ENCODE assay signal across 9 cellular contexts in the genomic region with DNA sequence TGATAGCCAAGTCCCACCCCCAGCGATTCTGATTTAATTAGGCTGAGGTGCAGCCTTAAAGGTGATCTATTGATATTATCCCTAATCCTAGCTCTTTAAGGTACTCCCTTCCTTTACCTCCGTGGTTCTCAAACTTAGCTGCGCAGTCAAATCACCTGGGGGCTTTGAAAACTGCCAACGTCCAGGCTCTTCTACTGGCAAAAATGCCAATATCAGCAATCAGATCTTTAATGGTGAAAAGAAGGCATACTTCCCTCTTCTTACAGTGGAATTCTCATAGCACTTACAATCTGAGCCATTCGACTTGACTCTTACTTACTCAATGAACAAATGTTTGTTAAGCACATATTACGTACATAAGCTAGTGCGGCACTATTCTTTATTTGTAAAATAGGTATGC. TPM values are rescaled to one million over a fixed set of nuclear protein-coding genes. Genes with fewer than 3 reads are reported as not detected.
A peak's percentile ranks its signal among the peaks of the same experiment; 100 is the strongest.
DNase-seq lines count a peak whose midpoint lies in the region; ATAC-seq, FAIRE-seq and TF ChIP-seq lines count a peak whose summit lies in the region.
"Had no signal": no experiment of that assay in that cellular context is flagged by ENCODE, and none has a peak within 500 bp of the region (broad histone marks: within the 10 kb centered on the region; RNA-seq: fewer than 3 reads in every experiment).

No MANE protein-coding gene starts in this region.

- H3K27me3 ChIP-seq in subcutaneous abdominal adipose tissue (ENCODE audit: control insufficient read depth in 5 of 5, insufficient read depth in 4 of 5, low read length in 5 of 5): peaks cover 0 to 4% (median 0%) of the 10 kb centered on the region in 5 donors

- H3K9ac ChIP-seq in kidney (ENCODE audit: low read length in 2 of 2) (peak overlapping the region; percentile 42 to 44), subcutaneous abdominal adipose tissue (ENCODE audit: low read length in 5 of 5) (peak overlapping the region in 3 of 5 donors; percentile 86 to 89 (median 88))

- H3K36me3 Mint-ChIP-seq in activated CD4-positive, alpha-beta T cell treated with anti-CD3 and anti-CD28 coated beads for 36 hours (ENCODE audit: low read depth): no peaks in the 10 kb centered on the region
- no peaks in the 10 kb centered on the region for H3K36me3 Mint-ChIP-seq in activated T-helper 1 cell treated with anti-CD3 and anti-CD28 coated beads, Interleukin-12 subunit alpha, Interleukin-12 subunit beta, Interleukin-2, Interleukin-4 antibody, amounts not matched to agents 30 ng/mL and 10 ng/mL and 1 ng/mL, durations not matched to agents 14 hours and 24 hours and 36 hours (ENCODE audit: low read depth)

- H3K9me3 ChIP-seq in kidney (ENCODE audit: control insufficient read depth in 1 of 2, low read length in 2 of 2) (no peaks in the 10 kb centered on the region), subcutaneous abdominal adipose tissue (ENCODE audit: control insufficient read depth in 5 of 5, low read length in 5 of 5) (no peaks in the 10 kb centered on the region)

- POLR2A ChIA-PET in activated CD4-positive, alpha-beta T cell treated with anti-CD3 and anti-CD28 coated beads for 36 hours (lab: Charles Lee): no interaction called here

- CTCF ChIA-PET in activated CD4-positive, alpha-beta T cell treated with anti-CD3 and anti-CD28 coated beads for 36 hours (lab: Charles Lee): interaction anchor here (0.6 to 2.5 kb wide), 7 partner anchors 13 to 140 kb away, joined by 3 to 15 read pairs (median 4); no protein-coding TSS in a partner anchor

- H3K36me3 ChIP-seq in kidney (ENCODE audit: control insufficient read depth in 1 of 2, insufficient read depth in 2 of 2, low read length in 2 of 2) (no peaks in the 10 kb centered on the region), subcutaneous abdominal adipose tissue (ENCODE audit: control insufficient read depth in 5 of 5, insufficient read depth in 5 of 5, low read length in 5 of 5) (no peaks in the 10 kb centered on the region)

- TF ChIP-seq CTCF in kidney (IDR thresholded peaks at IDR 0.05; ENCODE audit: borderline replicate concordance, extremely low read depth, insufficient read depth): no peak

- H3K4me1 ChIP-seq in kidney (ENCODE audit: control insufficient read depth in 1 of 2, insufficient read depth in 1 of 2, low read depth in 1 of 2, low read length in 2 of 2) (peaks cover 0 to 21% of the 10 kb centered on the region in 2 donors), subcutaneous abdominal adipose tissue (ENCODE audit: control insufficient read depth in 5 of 5, insufficient read depth in 5 of 5, low read length in 5 of 5) (peaks cover 4 to 16% (median 15%) of the 10 kb centered on the region in 5 donors)

- peak overlapping the region; percentile 85 for H3K4me3 Mint-ChIP-seq in activated CD4-positive, alpha-beta T cell treated with anti-CD3 and anti-CD28 coated beads for 36 hours
- peak overlapping the region; percentile 44 for H3K4me3 Mint-ChIP-seq in activated T-helper 1 cell treated with anti-CD3 and anti-CD28 coated beads, Interleukin-12 subunit alpha, Interleukin-12 subunit beta, Interleukin-2, Interleukin-4 antibody, amounts not matched to agents 30 ng/mL and 10 ng/mL and 1 ng/mL, durations not matched to agents 14 hours and 24 hours and 36 hours

- no peaks in the 10 kb centered on the region for H3K9me3 Mint-ChIP-seq in activated CD4-positive, alpha-beta T cell treated with anti-CD3 and anti-CD28 coated beads for 36 hours (ENCODE audit: low read depth)
- no peaks in the 10 kb centered on the region for H3K9me3 Mint-ChIP-seq in activated T-helper 1 cell treated with anti-CD3 and anti-CD28 coated beads, Interleukin-12 subunit alpha, Interleukin-12 subunit beta, Interleukin-2, Interleukin-4 antibody, amounts not matched to agents 30 ng/mL and 10 ng/mL and 1 ng/mL, durations not matched to agents 14 hours and 24 hours and 36 hours

- H3K4me1 Mint-ChIP-seq in activated CD4-positive, alpha-beta T cell treated with anti-CD3 and anti-CD28 coated beads for 36 hours: peaks cover 15% of the 10 kb centered on the region
- peaks cover 17% of the 10 kb centered on the region for H3K4me1 Mint-ChIP-seq in activated T-helper 1 cell treated with anti-CD3 and anti-CD28 coated beads, Interleukin-12 subunit alpha, Interleukin-12 subunit beta, Interleukin-2, Interleukin-4 antibody, amounts not matched to agents 30 ng/mL and 10 ng/mL and 1 ng/mL, durations not matched to agents 14 hours and 24 hours and 36 hours (ENCODE audit: low read depth)

- H3K27ac ChIP-seq in kidney (ENCODE audit: low read depth in 2 of 2, low read length in 2 of 2) (peak overlapping the region; percentile 68 to 83), subcutaneous abdominal adipose tissue (ENCODE audit: low read depth, low read length) (no peak overlapping the region)

- H3K27me3 Mint-ChIP-seq in activated CD4-positive, alpha-beta T cell treated with anti-CD3 and anti-CD28 coated beads for 36 hours: peaks cover 6% of the 10 kb centered on the region
- no peaks in the 10 kb centered on the region for H3K27me3 Mint-ChIP-seq in activated T-helper 1 cell treated with anti-CD3 and anti-CD28 coated beads, Interleukin-12 subunit alpha, Interleukin-12 subunit beta, Interleukin-2, Interleukin-4 antibody, amounts not matched to agents 30 ng/mL and 10 ng/mL and 1 ng/mL, durations not matched to agents 14 hours and 24 hours and 36 hours (ENCODE audit: insufficient read depth)

- DNase-seq in activated CD4-positive, alpha-beta T cell treated with anti-CD3 and anti-CD28 coated beads for 36 hours: no peak
- DNase-seq in activated CD4-positive, alpha-beta T cell treated with anti-CD3 and anti-CD28 coated beads for 1 hour: no peak
- no peak for DNase-seq in activated T-helper 1 cell treated with anti-CD3 and anti-CD28 coated beads, Interleukin-12 subunit alpha, Interleukin-12 subunit beta, Interleukin-2, Interleukin-4 antibody, amounts not matched to agents 30 ng/mL and 10 ng/mL and 1 ng/mL, durations not matched to agents 14 hours and 24 hours and 36 hours (ENCODE audit: low spot score)
- DNase-seq in kidney (no peak), HUDEP-2 (lab: John Stamatoyannopoulos, UW; ENCODE audit: unreplicated experiment in 76 of 76) (no peak), NAMALWA (ENCODE audit: low spot score) (no peak)

- peak overlapping the region; percentile 21 for H3K27ac Mint-ChIP-seq in activated CD4-positive, alpha-beta T cell treated with anti-CD3 and anti-CD28 coated beads for 36 hours
- H3K27ac Mint-ChIP-seq in activated T-helper 1 cell treated with anti-CD3 and anti-CD28 coated beads, Interleukin-12 subunit alpha, Interleukin-12 subunit beta, Interleukin-2, Interleukin-4 antibody, amounts not matched to agents 30 ng/mL and 10 ng/mL and 1 ng/mL, durations not matched to agents 14 hours and 24 hours and 36 hours: peak overlapping the region; percentile 28

- FAIRE-seq in kidney (lab: Jason Lieb, UNC): no peak
- FAIRE-seq: colon had no signal

- no peak for ATAC-seq in activated CD4-positive, alpha-beta T cell treated with anti-CD3 and anti-CD28 coated beads for 36 hours
- ATAC-seq in GM19397 (IDR thresholded peaks at IDR 0.05; ENCODE audit: unreplicated experiment): no peak

- H3K4me3 ChIP-seq in kidney (ENCODE audit: low read length in 2 of 2) (peak overlapping the region; percentile 61 to 90), subcutaneous abdominal adipose tissue (ENCODE audit: low read depth in 1 of 5, low read length in 5 of 5) (peak overlapping the region; percentile 46 to 99 (median 94))

- intact Hi-C loops in activated CD4-positive, alpha-beta T cell treated with anti-CD3 and anti-CD28 coated beads for 36 hours (cut with DNase I, micrococcal nuclease): loop anchor here (1.0 to 10.0 kb wide), 9 partner anchors 41 to 1237 kb away; a partner anchor contains a TSS
- intact Hi-C loops in activated T-helper 1 cell treated with anti-CD3 and anti-CD28 coated beads, Interleukin-12 subunit alpha, Interleukin-12 subunit beta, Interleukin-2, Interleukin-4 antibody, amounts not matched to agents 30 ng/mL and 10 ng/mL and 1 ng/mL, durations not matched to agents 14 hours and 24 hours and 36 hours (cut with micrococcal nuclease): loop anchor here (1.0 to 10.0 kb wide), 12 partner anchors 41 to 1883 kb away; a partner anchor contains a TSS
- intact Hi-C loops in kidney (cut with DNase I): no loop called here

RNA-seq across cellular contexts. Expression of a gene that starts 0.7 kb away (rescaled TPM):
- total RNA-seq in activated CD4-positive, alpha-beta T cell treated with anti-CD3 and anti-CD28 coated beads for 36 hours: 10 to 100 TPM; 13.6 to 15.5 TPM
- total RNA-seq in activated T-helper 1 cell treated with anti-CD3 and anti-CD28 coated beads, Interleukin-12 subunit alpha, Interleukin-12 subunit beta, Interleukin-2, Interleukin-4 antibody, amounts not matched to agents 30 ng/mL and 10 ng/mL and 1 ng/mL, durations not matched to agents 14 hours and 24 hours and 36 hours: 22.4 and 23.3 TPM in 2 replicates
- total RNA-seq in kidney: 12.9 TPM
- polyA plus RNA-seq in kidney (ENCODE audit: insufficient read depth, low read depth, low replicate concordance): 19.6 TPM
